ENCODE assay signal across 8 cellular contexts in the genomic region with DNA sequence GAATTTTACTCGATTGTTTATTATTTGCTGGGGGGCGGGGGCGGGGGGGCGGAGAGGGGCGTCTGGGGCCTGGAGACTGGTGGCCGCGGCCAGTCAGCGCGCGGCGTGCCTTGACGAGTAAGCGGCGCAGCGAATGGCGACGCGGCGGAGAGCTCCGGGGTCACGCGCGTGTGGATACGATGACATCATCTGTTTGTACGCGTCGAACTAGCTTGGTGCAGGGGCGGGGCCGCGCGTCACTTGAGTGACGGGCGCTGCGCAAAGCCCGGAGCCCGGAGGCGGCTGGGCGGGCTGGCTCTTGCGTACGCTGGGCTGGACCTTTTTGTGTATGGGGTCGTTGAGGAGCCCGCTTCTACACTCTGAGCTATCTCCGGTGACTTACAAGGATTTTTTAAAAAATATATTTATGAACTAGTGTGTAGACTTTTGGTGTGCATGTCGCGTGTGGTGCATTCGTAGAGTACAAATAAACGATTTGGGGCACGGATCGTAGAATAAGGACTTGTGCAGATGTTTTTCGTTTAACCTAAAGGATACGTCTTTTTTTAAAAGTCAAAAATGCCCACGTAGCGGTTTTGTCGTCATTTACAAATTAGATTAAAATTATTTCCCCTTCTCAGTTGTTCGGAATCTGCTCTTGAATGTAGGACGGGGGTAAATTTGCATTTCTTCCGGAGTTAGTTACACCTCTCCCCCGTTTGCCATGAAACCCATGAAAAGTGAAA. TPM values are rescaled to one million over a fixed set of nuclear protein-coding genes. Genes with fewer than 3 reads are reported as not detected.
DNase-seq lines count a peak whose midpoint lies in the region; ATAC-seq and TF ChIP-seq lines count a peak whose summit lies in the region.

No MANE protein-coding gene starts in this region.

- intact Hi-C loops in heart right ventricle (cut with DNase I) (loop anchor here in 8 of 10 donors (1.0 to 10.0 kb wide), 9 partner anchors 30 to 826 kb away; a partner anchor contains a TSS), posterior cingulate gyrus (cut with DNase I) (loop anchor here (2.0 to 5.0 kb wide), 3 partner anchors 224 to 824 kb away; a partner anchor contains a TSS)

- no peak for TF ChIP-seq CTCF in GM12865 (IDR thresholded peaks at IDR 0.05; ENCODE audit: insufficient read depth, low read depth, low read length, missing control alignments)
- TF ChIP-seq CTCF in heart right ventricle (IDR thresholded peaks at IDR 0.05) = no peak
- no peak for TF ChIP-seq CTCF in type B pancreatic cell (conservative IDR thresholded peaks at IDR 0.05)

- peak overlapping the region; percentile 99 for H3K4me3 Mint-ChIP-seq in type B pancreatic cell

- H3K4me3 ChIP-seq in GM12865 (ENCODE audit: low read depth, low read length) = peak overlapping the region; percentile 79
- H3K4me3 ChIP-seq in heart right ventricle = peak overlapping the region; percentile 70 to 97 (median 93)

- H3K27me3 Mint-ChIP-seq in type B pancreatic cell = peaks cover 24% of the 10 kb centered on the region

- no peaks in the 10 kb centered on the region for H3K9me3 ChIP-seq in heart right ventricle

- peak overlapping the region; percentile 98 for H3K27ac Mint-ChIP-seq in type B pancreatic cell

- no peaks in the 10 kb centered on the region for H3K36me3 ChIP-seq in heart right ventricle

- WGBS in heart right ventricle, 2 donors = 0% methylated on average over 58 of the region's 58 CpGs

- peaks cover 4% of the 10 kb centered on the region for H3K36me3 Mint-ChIP-seq in type B pancreatic cell

- peaks cover 0 to 47% (median 32%) of the 10 kb centered on the region in 9 donors for H3K4me1 ChIP-seq in heart right ventricle

- H3K27me3 ChIP-seq in heart right ventricle = no peaks in the 10 kb centered on the region

- H3K4me1 Mint-ChIP-seq in type B pancreatic cell (ENCODE audit: unreplicated experiment) = peaks cover 21% of the 10 kb centered on the region

- DNase-seq in GM12865 (ENCODE audit: low read depth) = peak; percentile 99
- peak; percentile 94 for DNase-seq in NCI-H146 treated with DMSO at 0.1 percent for 48 hours (lab: John Stamatoyannopoulos, UW; ENCODE audit: unreplicated experiment)
- DNase-seq in T-helper 1 cell = peak; percentile 95 to 98 (median 97)
- peak; percentile 97 for DNase-seq in amniotic stem cell (lab: John Stamatoyannopoulos, UW)
- peak; percentile 98 for DNase-seq in heart right ventricle
- peak; percentile 96 to 100 (median 98) for DNase-seq in posterior cingulate gyrus
- DNase-seq in type B pancreatic cell (ENCODE audit: extremely low spot score, unreplicated experiment) = peak; percentile 97

- peak overlapping the region; percentile 96 to 100 (median 99) for H3K27ac ChIP-seq in heart right ventricle

- H3K9me3 Mint-ChIP-seq in type B pancreatic cell = no peaks in the 10 kb centered on the region

- ATAC-seq in HG02870 (IDR thresholded peaks at IDR 0.05; ENCODE audit: unreplicated experiment) = peak; percentile 59
- ATAC-seq in heart right ventricle = peak; percentile 71 to 85 (median 80)

RNA-seq across cellular contexts. Expression of a gene that starts 2.2 kb away (rescaled TPM):
- total RNA-seq in heart right ventricle = 10 to 100 TPM; 29.4 to 52.6 (median 37.7) TPM
- 10 to 100 TPM; 16.8 to 19.3 TPM for polyA plus RNA-seq in heart right ventricle
- total RNA-seq in type B pancreatic cell (ENCODE audit: low replicate concordance) = 30.4 and 43.3 TPM in 2 replicates

Comparison
In these comparisons a context has a peak if more than half of its experiments do, and no peak if none do; other contexts are left out.
1. Peak in every context shown above with its lines: DNase-seq, ATAC-seq, H3K4me3 ChIP-seq and H3K27ac ChIP-seq.